ENCODE assay signal across 23 cellular contexts in genomic region chr11:45471002-45471665, GRCh38.
DNase-seq lines count a peak whose midpoint lies in the region; ATAC-seq and TF ChIP-seq lines count a peak whose summit lies in the region.
"Had no signal": no experiment of that assay in that cellular context is flagged by ENCODE, and none has a peak within 500 bp of the region (broad histone marks: within the 10 kb centered on the region; RNA-seq: fewer than 3 reads in every experiment).

No MANE protein-coding gene starts in this region.

- no peak overlapping the region for H3K4me3 ChIP-seq in body of pancreas
- no peak overlapping the region for H3K4me3 ChIP-seq in neural progenitor cell
- H3K4me3 ChIP-seq: A549; BLaER1 treated with 17β-estradiol and CSF1 and Interleukin-3, amounts not matched to agents 10 nM and 100 nM; GM12878; GM23338 had no signal

- H3K36me3 Mint-ChIP-seq in neural progenitor cell: no peaks in the 10 kb centered on the region
- H3K36me3 Mint-ChIP-seq: CD14-positive monocyte; CD8-positive, alpha-beta memory T cell had no signal

- no peak overlapping the region for H3K4me3 Mint-ChIP-seq in neural progenitor cell
- H3K4me3 Mint-ChIP-seq: CD14-positive monocyte; CD4-positive, alpha-beta T cell; CD8-positive, alpha-beta memory T cell; GM23338; H9 had no signal

- no peaks in the 10 kb centered on the region for H4K20me1 ChIP-seq in neural progenitor cell (ENCODE audit: low read depth)
- H4K20me1 ChIP-seq: BLaER1 treated with 17β-estradiol and CSF1 and Interleukin-3, amounts not matched to agents 10 nM and 100 nM had no signal

- peak overlapping the region; percentile 62 for H3K27ac Mint-ChIP-seq in neural progenitor cell
- H3K27ac Mint-ChIP-seq: CD4-positive, alpha-beta T cell; CD8-positive, alpha-beta memory T cell; GM23338 had no signal

- intact Hi-C loops in body of pancreas (cut with DNase I): no loop called here
- intact Hi-C loops in posterior vena cava (cut with DNase I): no loop called here

- no peak for ATAC-seq in body of pancreas
- ATAC-seq: A549, GM12878, GM23338, HCT116 had no signal

- no peak overlapping the region for H2AFZ ChIP-seq in neural progenitor cell (replicated peaks)
- H2AFZ ChIP-seq: GM23338 had no signal

- no peak for TF ChIP-seq CTCF in body of pancreas (IDR thresholded peaks at IDR 0.05)
- no peak for TF ChIP-seq CTCF in neural progenitor cell (IDR thresholded peaks at IDR 0.05)

- no peaks in the 10 kb centered on the region for H3K27me3 ChIP-seq in body of pancreas
- H3K27me3 ChIP-seq in neural progenitor cell: no peaks in the 10 kb centered on the region
- H3K27me3 ChIP-seq: BE2C; BLaER1 treated with 17β-estradiol and CSF1 and Interleukin-3, amounts not matched to agents 10 nM and 100 nM had no signal

- H3K36me3 ChIP-seq in body of pancreas (replicated peaks in 1 of 2; ENCODE audit: insufficient read depth in 1 of 2, low read depth in 2 of 2) (no peaks in the 10 kb centered on the region), neural progenitor cell (no peaks in the 10 kb centered on the region)
- H3K36me3 ChIP-seq: BE2C; BLaER1 treated with 17β-estradiol and CSF1 and Interleukin-3, amounts not matched to agents 10 nM and 100 nM had no signal

- H3K4me2 ChIP-seq in neural progenitor cell: no peak overlapping the region
- H3K4me2 ChIP-seq: A549; BLaER1 treated with 17β-estradiol and CSF1 and Interleukin-3, amounts not matched to agents 10 nM and 100 nM; GM23338 had no signal

- H3K9me3 Mint-ChIP-seq in neural progenitor cell: no peaks in the 10 kb centered on the region
- H3K9me3 Mint-ChIP-seq: CD4-positive, alpha-beta T cell; CD8-positive, alpha-beta memory T cell; GM23338; H9 had no signal

- no peaks in the 10 kb centered on the region for H3F3A ChIP-seq in neural progenitor cell (ENCODE audit: low read depth)

- no peaks in the 10 kb centered on the region for H3K79me2 ChIP-seq in neural progenitor cell (ENCODE audit: low read depth)

- H3K27me3 Mint-ChIP-seq in neural progenitor cell (ENCODE audit: insufficient read depth, low read depth): peaks cover 13% of the 10 kb centered on the region
- H3K27me3 Mint-ChIP-seq: CD4-positive, alpha-beta T cell had no signal

- H3K9me3 ChIP-seq in body of pancreas: no peaks in the 10 kb centered on the region
- no peaks in the 10 kb centered on the region for H3K9me3 ChIP-seq in neural progenitor cell (ENCODE audit: low read depth)
- H3K9me3 ChIP-seq: A549; BE2C; BLaER1 treated with 17β-estradiol and CSF1 and Interleukin-3, amounts not matched to agents 10 nM and 100 nM had no signal

- peak overlapping the region in 3 of 4 donors; percentile 12 to 60 (median 50) for H3K27ac ChIP-seq in body of pancreas
- no peak overlapping the region for H3K27ac ChIP-seq in neural progenitor cell
- H3K27ac ChIP-seq: A549; BLaER1 treated with 17β-estradiol and CSF1 and Interleukin-3, amounts not matched to agents 10 nM and 100 nM had no signal

- no peak for TF ChIP-seq POLR2A in body of pancreas (IDR thresholded peaks at IDR 0.05)

- DNase-seq in body of pancreas (no peak), neural progenitor cell (ENCODE audit: low spot score) (no peak), posterior vena cava (ENCODE audit: low spot score) (peak; percentile 68), activated gamma-delta T cell (lab: John Stamatoyannopoulos, UW) (no peak), dermis blood vessel endothelial cell (no peak), NCI-H2081 (lab: John Stamatoyannopoulos, UW) (no peak)
- DNase-seq: 8988T; ACHN; AML-193; BE2C; CD4-positive, alpha-beta T cell; CD8-positive, alpha-beta memory T cell; DMS 273 treated with DMSO at 0.1 percent for 48 hours; DMS79; EL; GDM1; H9 had no signal

- H3K9ac ChIP-seq in neural progenitor cell: no peak overlapping the region
- H3K9ac ChIP-seq: BLaER1 treated with 17β-estradiol and CSF1 and Interleukin-3, amounts not matched to agents 10 nM and 100 nM had no signal

- 85 to 93% methylated on average over 2 to 6 of the region's 6 CpGs for WGBS in body of pancreas, 2 donors

- H3K4me1 ChIP-seq in body of pancreas (peaks cover 15% of the 10 kb centered on the region), neural progenitor cell (peaks cover 15% of the 10 kb centered on the region)
- H3K4me1 ChIP-seq: A549, BE2C had no signal

- H3K4me1 Mint-ChIP-seq in neural progenitor cell: peaks cover 42% of the 10 kb centered on the region
- H3K4me1 Mint-ChIP-seq: CD8-positive, alpha-beta memory T cell had no signal
